ENCODE assay signal across 11 cellular contexts in the genomic region with DNA sequence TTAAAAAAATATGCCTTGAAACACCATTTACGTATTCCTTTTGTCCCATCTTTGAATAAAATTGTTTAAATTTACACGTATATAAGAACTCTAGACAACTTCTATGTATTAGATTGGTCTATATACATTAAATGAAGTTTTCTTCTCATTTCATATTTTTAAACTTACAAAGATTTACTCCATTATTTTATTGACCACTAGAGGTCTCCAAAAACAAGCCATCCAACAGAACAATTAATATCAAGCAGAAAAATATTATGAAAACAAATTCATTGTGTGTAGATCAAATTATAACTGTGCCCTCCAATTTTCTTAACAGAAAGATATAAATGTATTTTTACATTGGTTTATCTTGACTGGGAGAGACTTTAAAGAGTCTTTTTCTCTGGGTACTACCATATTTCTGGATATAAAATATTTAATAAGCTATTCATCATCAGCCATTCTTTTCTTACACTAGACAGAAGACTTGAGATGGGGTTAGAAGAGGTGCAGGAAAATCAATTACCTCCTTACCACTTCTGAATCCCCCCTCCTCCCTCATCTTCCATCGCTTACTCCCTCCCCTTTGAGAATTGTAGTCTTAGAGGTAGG.
DNase-seq lines count a peak whose midpoint lies in the region; FAIRE-seq and TF ChIP-seq lines count a peak whose summit lies in the region.
"Had no signal": no experiment of that assay in that cellular context is flagged by ENCODE, and none has a peak within 500 bp of the region (broad histone marks: within the 10 kb centered on the region; RNA-seq: fewer than 3 reads in every experiment).

No MANE protein-coding gene starts in this region.

- H3K4me3 ChIP-seq in HL-60 (replicated peaks; ENCODE audit: insufficient read depth, low read length) (no peak overlapping the region), breast epithelium (no peak overlapping the region)
- H3K4me3 ChIP-seq: SK-N-MC had no signal

- H3K27me3 ChIP-seq in HL-60 (ENCODE audit: insufficient read depth, poor library complexity, severe bottlenecking) (no peaks in the 10 kb centered on the region), breast epithelium (no peaks in the 10 kb centered on the region)

- no peak overlapping the region for H3K27ac Mint-ChIP-seq in neural crest cell (ENCODE audit: unreplicated experiment)

- H3K4me3 Mint-ChIP-seq in neural crest cell, result no peak overlapping the region

- FAIRE-seq in D721Med (lab: Jason Lieb, UNC), result no peak

- TF ChIP-seq POLR2A in breast epithelium (IDR thresholded peaks at IDR 0.05), result no peak

- no peaks in the 10 kb centered on the region for H3K4me1 ChIP-seq in breast epithelium

- TF ChIP-seq CTCF in D721Med (IDR thresholded peaks at IDR 0.05; ENCODE audit: insufficient read depth, missing control alignments), result peak; percentile 61
- peak; percentile 10 for TF ChIP-seq CTCF in HL-60 (IDR thresholded peaks at IDR 0.05; ENCODE audit: insufficient read depth, low read length)
- peak in 2 of 3 donors; percentile 59 to 61 for TF ChIP-seq CTCF in breast epithelium (IDR thresholded peaks at IDR 0.05)
- peak; percentile 83 for TF ChIP-seq CTCF in neural crest cell (conservative IDR thresholded peaks at IDR 0.05)

- no peak overlapping the region for H3K27ac ChIP-seq in HL-60 (replicated peaks)
- H3K27ac ChIP-seq in breast epithelium, result no peak overlapping the region
- H3K27ac ChIP-seq: SK-N-MC had no signal

- no peaks in the 10 kb centered on the region for H3K27me3 Mint-ChIP-seq in neural crest cell (ENCODE audit: low read depth)

- intact Hi-C loops in breast epithelium (cut with DNase I; ENCODE audit: low total_unique reads), result no loop called here

- DNase-seq in D721Med (ENCODE audit: insufficient read length, low spot score), result no peak
- DNase-seq in HL-60 (ENCODE audit: low read depth in 1 of 2, low spot score in 1 of 2), result no peak
- no peak for DNase-seq in breast epithelium (ENCODE audit: low spot score in 2 of 2)
- no peak for DNase-seq in neural crest cell (ENCODE audit: low read depth, low spot score)
- DNase-seq in activated effector memory CD4-positive, alpha-beta T cell treated with anti-CD3 and anti-CD28 coated beads, Interleukin-2, amount 50 U/mL, for 16 hours, result no peak
- DNase-seq in germinal center (ENCODE audit: low spot score), result no peak
- DNase-seq in NCI-H1436 (lab: John Stamatoyannopoulos, UW), result no peak
- no peak for DNase-seq in NCI-H1417 treated with DMSO at 0.1 percent for 48 hours (lab: John Stamatoyannopoulos, UW)
- DNase-seq: effector CD8-positive, alpha-beta T cell; H7 had no signal

- no peaks in the 10 kb centered on the region for H3K36me3 ChIP-seq in breast epithelium

- H3K4me1 Mint-ChIP-seq in neural crest cell, result peaks cover 10% of the 10 kb centered on the region

- H3K36me3 Mint-ChIP-seq in neural crest cell (ENCODE audit: low read depth), result peaks cover 3% of the 10 kb centered on the region

- no peaks in the 10 kb centered on the region for H3K9me3 ChIP-seq in breast epithelium

- peaks cover 5% of the 10 kb centered on the region for H3K9me3 Mint-ChIP-seq in neural crest cell

Comparison
In these comparisons a context has a peak if more than half of its experiments do, and no peak if none do; other contexts are left out.
1. CTCF ChIP-seq: peak in every context shown above with its lines; median percentile 83 in neural crest cell; 61 in D721Med; 60 in breast epithelium; 10 in HL-60.